In genomic region chr2:176269319-176270099, GRCh38 we compare ENCODE assay signal across 8 cellular contexts. TPM values are rescaled to one million over a fixed set of nuclear protein-coding genes. Genes with fewer than 3 reads are reported as not detected.
DNase-seq lines count a peak whose midpoint lies in the region; TF ChIP-seq lines count a peak whose summit lies in the region.

Gene MTX2, plus strand, starts transcription at chr2:176269442. Its CDS starts 188 bp downstream, at chr2:176269630.

- peaks cover 15% of the 10 kb centered on the region for H3K4me1 Mint-ChIP-seq in neural crest cell

- H3K4me1 ChIP-seq in subcutaneous abdominal adipose tissue (ENCODE audit: control insufficient read depth in 5 of 5, insufficient read depth in 5 of 5, low read length in 5 of 5): peaks cover 0 to 20% (median 11%) of the 10 kb centered on the region in 5 donors

- peak; percentile 78 for DNase-seq in ELR (ENCODE audit: low read depth)
- peak; percentile 29 for DNase-seq in GOT3 (lab: John Stamatoyannopoulos, UW)
- peak; percentile 8 for DNase-seq in LNCaP clone FGC (ENCODE audit: low read depth)
- peak; percentile 58 to 71 for DNase-seq in SHP77 (lab: John Stamatoyannopoulos, UW)
- peak; percentile 61 for DNase-seq in activated effector memory CD4-positive, alpha-beta T cell treated with Interleukin-2 at 50 U/mL for 16 hours
- DNase-seq in fibroblast of the conjunctiva (ENCODE audit: low read depth): peak; percentile 17
- DNase-seq in neural crest cell (ENCODE audit: low read depth, low spot score): peak; percentile 71

- 0 out of 2 replicates have a peak, but pooled peaks have one; percentile 9 for TF ChIP-seq CTCF in LNCaP clone FGC (IDR thresholded peaks at IDR 0.05; ENCODE audit: control insufficient read depth, extremely low read depth, insufficient read depth)
- peak; percentile 29 for TF ChIP-seq CTCF in neural crest cell (conservative IDR thresholded peaks at IDR 0.05)

- H3K9ac ChIP-seq in subcutaneous abdominal adipose tissue (ENCODE audit: low read length in 5 of 5): peak within 1 kb of the TSS; percentile 80 to 96 (median 90)

- no peaks in the 10 kb centered on the region for H3K36me3 Mint-ChIP-seq in neural crest cell (ENCODE audit: low read depth)

- no peaks in the 10 kb centered on the region for H3K27me3 ChIP-seq in subcutaneous abdominal adipose tissue (ENCODE audit: control insufficient read depth in 5 of 5, insufficient read depth in 4 of 5, low read length in 5 of 5)

- no peaks in the 10 kb centered on the region for H3K9me3 Mint-ChIP-seq in neural crest cell

- no peaks in the 10 kb centered on the region for H3K9me3 ChIP-seq in subcutaneous abdominal adipose tissue (ENCODE audit: control insufficient read depth in 5 of 5, low read length in 5 of 5)

- no peaks in the 10 kb centered on the region for H3K36me3 ChIP-seq in subcutaneous abdominal adipose tissue (ENCODE audit: control insufficient read depth in 5 of 5, insufficient read depth in 5 of 5, low read length in 5 of 5)

- peak within 1 kb of the TSS; percentile 82 for H3K27ac Mint-ChIP-seq in neural crest cell (ENCODE audit: unreplicated experiment)

- peak within 1 kb of the TSS; percentile 96 for H3K4me3 Mint-ChIP-seq in neural crest cell

- H3K27ac ChIP-seq in subcutaneous abdominal adipose tissue (ENCODE audit: low read depth, low read length): peak within 1 kb of the TSS; percentile 73

- H3K27me3 Mint-ChIP-seq in neural crest cell (ENCODE audit: low read depth): peaks cover 27% of the 10 kb centered on the region

- H3K4me3 ChIP-seq in LNCaP clone FGC (ENCODE audit: low read depth, low read length) (peak within 1 kb of the TSS; percentile 78), subcutaneous abdominal adipose tissue (ENCODE audit: low read depth in 1 of 5, low read length in 5 of 5) (peak within 1 kb of the TSS; percentile 87 to 100 (median 96))

RNA-seq across cellular contexts. Expression of gene MTX2, which starts in this region (rescaled TPM):
- 23.7 and 25.6 TPM in 2 replicates for total RNA-seq in neural crest cell

Comparison
In these comparisons a context has a peak if more than half of its experiments do, and no peak if none do; other contexts are left out.
1. Peak in every context shown above with its lines: DNase-seq, H3K4me3 ChIP-seq and H3K27ac ChIP-seq.
2. DNase-seq: peak in every context shown above with its lines; median percentile 78 in ELR; 71 in neural crest cell; 64 in SHP77; 61 in activated effector memory CD4-positive, alpha-beta T cell treated with Interleukin-2 at 50 U/mL for 16 hours; 29 in GOT3; 17 in fibroblast of the conjunctiva; 8 in LNCaP clone FGC.